25 cellular contexts compared by ENCODE assay signal in genomic region chr6:71822626-71823025, GRCh38.
"Had no signal": no experiment of that assay in that cellular context is flagged by ENCODE, and none has a peak within 500 bp of the region (broad histone marks: within the 10 kb centered on the region; RNA-seq: fewer than 3 reads in every experiment).

No MANE protein-coding gene starts in this region.

- H3K36me3 ChIP-seq: adrenal gland, breast epithelium, colonic mucosa, SJCRH30, WERI-Rb-1 had no signal

- H3K27ac ChIP-seq: adrenal gland, breast epithelium, colonic mucosa, RWPE1, SJCRH30, WERI-Rb-1 had no signal

- H3K9me3 ChIP-seq: adrenal gland, breast epithelium, colonic mucosa, SJCRH30, SK-N-SH had no signal

- H3K4me1 ChIP-seq: adrenal gland, breast epithelium, colonic mucosa, SJCRH30 had no signal

- ATAC-seq: activated CD4-positive, CD25-positive, alpha-beta regulatory T cell treated with anti-CD3 and anti-CD28 coated beads, Interleukin-2, amount 50 U/mL, for 24 hours; activated CD8-positive, alpha-beta T cell treated with anti-CD3 and anti-CD28 coated beads for 36 hours; activated T-cell treated with anti-CD3 and anti-CD28 coated beads, Interleukin-2, amount 50 U/mL, for 72 hours; Panc1 had no signal

- H3K27me3 ChIP-seq: adrenal gland, breast epithelium, colonic mucosa, SJCRH30 had no signal

- DNase-seq: activated CD4-positive, alpha-beta T cell treated with anti-CD3 and anti-CD28 coated beads for 4 hours; activated CD8-positive, alpha-beta memory T cell treated with anti-CD3 and anti-CD28 coated beads, Interleukin-2, amount 50 U/mL, for 4 hours; activated CD8-positive, alpha-beta T cell treated with anti-CD3 and anti-CD28 coated beads for 36 hours; activated naive CD4-positive, alpha-beta T cell treated with anti-CD3 and anti-CD28 coated beads, Interleukin-2, amount 50 U/mL, for 16 hours; activated naive CD8-positive, alpha-beta T cell treated with anti-CD3 and anti-CD28 coated beads, Interleukin-2, amount 10 ng/mL, durations not matched to agents 7 days and 5 days; activated T-cell treated with anti-CD3 and anti-CD28 coated beads, Interleukin-2, amount 50 U/mL, for 72 hours; adrenal gland; anterior cingulate cortex; colonic mucosa; NCI-H1092; NCI-H1930; NCI-H2171 treated with DMSO at 0.1 percent for 48 hours; NCI-H226; NCI-H526 treated with DMSO at 0.1 percent for 48 hours; NCI-H82; OCI-M1; Right ventricle myocardium superior; SJCRH30; SK-N-SH; T-helper 1 cell; WERI-Rb-1 had no signal

- H3K4me3 ChIP-seq: adrenal gland, breast epithelium, colonic mucosa, SJCRH30 had no signal
